ENCODE assay signal across 14 cellular contexts in the genomic region with DNA sequence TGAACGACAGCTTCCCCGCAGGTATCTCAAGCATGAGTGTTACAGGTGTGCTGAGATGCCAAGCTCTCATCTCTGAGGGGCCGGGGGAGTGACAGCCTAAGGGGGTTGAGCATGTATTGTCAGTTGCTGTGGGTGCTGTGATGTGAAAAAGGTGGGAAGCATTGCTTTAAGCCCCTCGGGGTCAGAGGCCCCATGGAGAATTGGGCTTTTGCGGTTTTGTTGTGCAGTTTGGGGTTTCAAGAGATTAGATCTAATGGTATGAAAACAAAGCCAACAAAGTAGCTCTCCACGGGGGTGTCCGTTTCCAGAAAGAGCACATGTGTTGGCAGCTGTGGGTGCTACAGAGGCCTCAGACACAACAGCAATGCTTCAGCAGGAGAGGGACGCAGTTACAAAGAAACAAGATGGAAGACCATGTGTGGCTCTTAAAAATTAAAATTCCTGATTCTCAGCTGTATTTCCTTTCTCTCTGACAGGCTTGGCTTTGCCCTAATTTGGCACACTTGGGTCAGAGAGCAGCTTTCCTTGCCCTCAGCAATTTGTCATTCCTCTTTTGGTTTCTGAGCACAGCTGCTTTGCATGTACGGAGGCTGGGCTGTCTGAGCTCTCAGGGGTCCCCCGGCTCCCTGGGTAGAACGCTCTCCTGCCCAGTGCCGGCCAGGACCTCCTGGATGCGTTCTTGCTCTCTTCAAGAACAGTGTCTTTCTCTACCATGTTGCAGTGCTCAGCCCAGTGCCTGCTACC. TPM values are rescaled to one million over a fixed set of nuclear protein-coding genes. Genes with fewer than 3 reads are reported as not detected.
A peak's percentile ranks its signal among the peaks of the same experiment; 100 is the strongest.
DNase-seq lines count a peak whose midpoint lies in the region; ATAC-seq and TF ChIP-seq lines count a peak whose summit lies in the region.
"Had no signal": no experiment of that assay in that cellular context is flagged by ENCODE, and none has a peak within 500 bp of the region (broad histone marks: within the 10 kb centered on the region; RNA-seq: fewer than 3 reads in every experiment).

No MANE protein-coding gene starts in this region.

- H3K4ac ChIP-seq in neuronal stem cell (ENCODE audit: low read length) = no peak overlapping the region

- DNase-seq in CD14-positive monocyte (ENCODE audit: low spot score) (no peak), ascending aorta (ENCODE audit: low spot score in 2 of 2) (no peak), neuronal stem cell (ENCODE audit: low spot score) (no peak), SK-N-SH (no peak), NCI-H446 (lab: John Stamatoyannopoulos, UW) (no peak), H4 (ENCODE audit: low spot score) (no peak)
- DNase-seq: activated CD8-positive, alpha-beta memory T cell treated with anti-CD3 and anti-CD28 coated beads for 24 hours; effector memory CD4-positive, alpha-beta T cell; NCI-H2029; right lobe of liver; T-helper 17 cell had no signal

- H3K9me3 Mint-ChIP-seq in CD14-positive monocyte = no peaks in the 10 kb centered on the region

- H3K9ac ChIP-seq in neuronal stem cell (ENCODE audit: low read depth, low read length, poor library complexity) (no peak overlapping the region), SK-N-SH (no peak overlapping the region)

- H3K36me3 ChIP-seq in ascending aorta = peaks cover 0 to 22% of the 10 kb centered on the region in 2 donors
- peaks cover 2 to 3% of the 10 kb centered on the region in 2 donors for H3K36me3 ChIP-seq in neuronal stem cell (replicated peaks in 1 of 2; ENCODE audit: control insufficient read depth in 2 of 2, insufficient read depth in 2 of 2, low read length in 2 of 2)
- peaks cover 14 to 58% of the 10 kb centered on the region in 2 experiments for H3K36me3 ChIP-seq in SK-N-SH (replicated peaks in 1 of 2; ENCODE audit: control insufficient read depth in 1 of 2, insufficient read depth in 2 of 2, low read length in 1 of 2)

- no peak overlapping the region for H2AK5ac ChIP-seq in neuronal stem cell (ENCODE audit: low read depth, low read length)

- WGBS in neuronal stem cell (ENCODE audit: extremely low coverage in 2 of 2, insufficient read length in 2 of 2, insufficient replicate concordance in 1 of 2), 2 donors = no CpG with 5 or more reads among the region's 13 CpGs
- WGBS in SK-N-SH (ENCODE audit: low lambda C conversion rate) = 90% methylated on average over 13 of the region's 13 CpGs

- no peak overlapping the region for H2BK15ac ChIP-seq in neuronal stem cell (ENCODE audit: low read length)

- peaks cover 0 to 1% (median 0%) of the 10 kb centered on the region in 3 donors for H3K27me3 Mint-ChIP-seq in CD14-positive monocyte (ENCODE audit: low read depth in 3 of 3)
- H3K27me3 Mint-ChIP-seq: T-helper 17 cell had no signal

- H4K20me1 ChIP-seq in SK-N-SH (ENCODE audit: insufficient read depth) = peaks cover 95% of the 10 kb centered on the region

- no peak overlapping the region for H2BK12ac ChIP-seq in neuronal stem cell (ENCODE audit: low read length)

- H3K27me3 ChIP-seq in ascending aorta = no peaks in the 10 kb centered on the region
- no peaks in the 10 kb centered on the region for H3K27me3 ChIP-seq in neuronal stem cell (ENCODE audit: control insufficient read depth in 3 of 3, insufficient read depth in 3 of 3, low read depth in 1 of 3, low read length in 3 of 3)
- H3K27me3 ChIP-seq in SK-N-SH (ENCODE audit: insufficient read depth) = no peaks in the 10 kb centered on the region
- H3K27me3 ChIP-seq: right lobe of liver had no signal

- no peak overlapping the region for H2BK5ac ChIP-seq in neuronal stem cell (ENCODE audit: low read length)

- no peak for TF ChIP-seq RAD21 in SK-N-SH (IDR thresholded peaks at IDR 0.05; ENCODE audit: low read length)

- H3K27ac Mint-ChIP-seq in CD14-positive monocyte = peak overlapping the region; percentile 96 to 100 (median 98)
- H3K27ac Mint-ChIP-seq: T-helper 17 cell had no signal

- H3K18ac ChIP-seq in neuronal stem cell (ENCODE audit: low read length) = no peak overlapping the region

- H3K79me1 ChIP-seq in neuronal stem cell (ENCODE audit: low read depth, low read length) = no peaks in the 10 kb centered on the region

- H4K91ac ChIP-seq in neuronal stem cell (ENCODE audit: low read depth, low read length, poor library complexity) = no peak overlapping the region

- no peak overlapping the region for H4K8ac ChIP-seq in neuronal stem cell (ENCODE audit: low read depth, low read length)

- H3K4me2 ChIP-seq in neuronal stem cell (ENCODE audit: insufficient read depth, low read length, poor library complexity, severe bottlenecking) (no peak overlapping the region), SK-N-SH (no peak overlapping the region)

- H3K4me1 ChIP-seq in ascending aorta = peaks cover 13 to 50% of the 10 kb centered on the region in 2 donors
- peaks cover 2 to 3% of the 10 kb centered on the region in 2 donors for H3K4me1 ChIP-seq in neuronal stem cell (ENCODE audit: control insufficient read depth in 2 of 2, insufficient read depth in 1 of 2, low read depth in 1 of 2, low read length in 2 of 2)
- peaks cover 3 to 49% of the 10 kb centered on the region in 2 experiments; a peak in 2 of 4 replicates for H3K4me1 ChIP-seq in SK-N-SH (ENCODE audit: control insufficient read depth in 1 of 2, insufficient read depth in 2 of 2, low read depth in 1 of 2, low read length in 1 of 2)

- ATAC-seq in GM21529 (IDR thresholded peaks at IDR 0.05; ENCODE audit: unreplicated experiment) (peak; percentile 25), GM21619 (IDR thresholded peaks at IDR 0.05; ENCODE audit: unreplicated experiment) (no peak)
- ATAC-seq: right lobe of liver, T-helper 17 cell had no signal

- intact Hi-C loops in CD14-positive monocyte (cut with micrococcal nuclease) (no loop called here), ascending aorta (cut with DNase I) (no loop called here)

- H3K27ac ChIP-seq in ascending aorta = peak overlapping the region; percentile 47 to 70
- no peak overlapping the region for H3K27ac ChIP-seq in neuronal stem cell (replicated peaks; ENCODE audit: low read length)
- H3K27ac ChIP-seq in SK-N-SH (ENCODE audit: low read depth in 2 of 2, low read length in 1 of 2) = no peak overlapping the region
- H3K27ac ChIP-seq: right lobe of liver had no signal

- H3K4me3 ChIP-seq in ascending aorta = peak overlapping the region in 1 of 2 donors; percentile 24
- no peak overlapping the region for H3K4me3 ChIP-seq in neuronal stem cell (ENCODE audit: low read length in 2 of 2)
- no peak overlapping the region for H3K4me3 ChIP-seq in SK-N-SH (ENCODE audit: low read depth in 2 of 2, low read length in 1 of 2)
- H3K4me3 ChIP-seq: K562, right lobe of liver had no signal

- H2AFZ ChIP-seq in neuronal stem cell (ENCODE audit: low read length) (no peak overlapping the region), SK-N-SH (ENCODE audit: low read depth) (no peak overlapping the region)

- H3K36me3 Mint-ChIP-seq in CD14-positive monocyte = peaks cover 61 to 79% of the 10 kb centered on the region in 2 donors

- peaks cover 87% of the 10 kb centered on the region for H3K4me1 Mint-ChIP-seq in CD14-positive monocyte

- no peak overlapping the region for H3K4me3 Mint-ChIP-seq in CD14-positive monocyte
- H3K4me3 Mint-ChIP-seq: T-helper 17 cell had no signal

- H3F3A ChIP-seq in SK-N-SH (replicated peaks; ENCODE audit: insufficient read depth) = peaks cover 4% of the 10 kb centered on the region

- CTCF ChIA-PET in SK-N-SH (lab: Yijun Ruan, JAX) = interaction anchor here (0.8 to 1.5 kb wide), 4 partner anchors 16 to 87 kb away, joined by 3 to 4 read pairs (median 4); no protein-coding TSS in a partner anchor

- H3K79me2 ChIP-seq in SK-N-SH (ENCODE audit: insufficient read depth) = peaks cover 95% of the 10 kb centered on the region

- POLR2A ChIA-PET in SK-N-SH (lab: Yijun Ruan, JAX) = no interaction called here

- peak overlapping the region; percentile 12 for H3K14ac ChIP-seq in neuronal stem cell (ENCODE audit: low read length)

- no peak for TF ChIP-seq EP300 in SK-N-SH (IDR thresholded peaks at IDR 0.05; ENCODE audit: borderline replicate concordance in 1 of 2, low read depth in 1 of 2, low read length in 1 of 2)

- H2BK120ac ChIP-seq in neuronal stem cell (ENCODE audit: low read depth, low read length) = no peak overlapping the region

- no peaks in the 10 kb centered on the region for H3K9me2 ChIP-seq in SK-N-SH

- H3K9me3 ChIP-seq in ascending aorta = no peaks in the 10 kb centered on the region
- no peaks in the 10 kb centered on the region for H3K9me3 ChIP-seq in neuronal stem cell (replicated peaks in 1 of 2; ENCODE audit: control insufficient read depth in 2 of 2, insufficient read depth in 1 of 2, low read depth in 1 of 2, low read length in 2 of 2)
- H3K9me3 ChIP-seq in SK-N-SH = no peaks in the 10 kb centered on the region
- H3K9me3 ChIP-seq: right lobe of liver had no signal

- H3K23ac ChIP-seq in neuronal stem cell (ENCODE audit: low read depth, low read length, poor library complexity) = no peak overlapping the region

- no peak for TF ChIP-seq CTCF in CD14-positive monocyte (IDR thresholded peaks at IDR 0.05)
- TF ChIP-seq CTCF in ascending aorta (IDR thresholded peaks at IDR 0.05) = no peak
- TF ChIP-seq CTCF in SK-N-SH (IDR thresholded peaks at IDR 0.05) = no peak

TF ChIP-seq in SK-N-SH, 30 proteins besides CTCF, POLR2A, EP300 and RAD21 (continues in another document):
- TF ChIP-seq, protein P1, sequence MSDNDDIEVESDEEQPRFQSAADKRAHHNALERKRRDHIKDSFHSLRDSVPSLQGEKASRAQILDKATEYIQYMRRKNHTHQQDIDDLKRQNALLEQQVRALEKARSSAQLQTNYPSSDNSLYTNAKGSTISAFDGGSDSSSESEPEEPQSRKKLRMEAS (IDR thresholded peaks at IDR 0.05; ENCODE audit: low read depth) = no peak
- no peak for TF ChIP-seq JUND (IDR thresholded peaks at IDR 0.05)

RNA-seq across cellular contexts. Expression of gene ATP6V1E2, which starts 7.0 kb away (rescaled TPM):
- polyA plus RNA-seq in CD14-positive monocyte (1 to 10 TPM; 3.7 to 4.0 TPM), SK-N-SH (2012; rRNA removed) (9.3 and 9.5 TPM in 2 replicates)
- total RNA-seq in ascending aorta = 8.4 TPM
- 4.6 TPM for polyA plus RNA-seq in neuronal stem cell (2013, experiment 1 of 2)
- polyA plus RNA-seq in neuronal stem cell (2013, experiment 2 of 2) = 4.1 TPM
- polyA plus RNA-seq in SK-N-SH (2012; cell fraction: cytosol; rRNA removed) = 6.3 and 9.7 TPM in 2 replicates
- polyA plus RNA-seq in SK-N-SH (2012; cell fraction: nucleus; rRNA removed) = 7.2 and 8.1 TPM in 2 replicates
- total RNA-seq in H4 (2014; rRNA removed; shearing (Covaris generic)) = 2.9 and 6.5 TPM in 2 replicates

RNA-seq across cellular contexts. Expression of gene RHOQ, which starts 7.0 kb away (rescaled TPM):
- polyA plus RNA-seq in CD14-positive monocyte (10 to 100 TPM; 13.9 to 14.1 TPM), SK-N-SH (2012; rRNA removed) (33.6 and 41.2 TPM in 2 replicates)
- total RNA-seq in ascending aorta = 40.0 TPM
- 38.2 TPM for polyA plus RNA-seq in neuronal stem cell (2013, experiment 1 of 2)
- 38.1 TPM for polyA plus RNA-seq in neuronal stem cell (2013, experiment 2 of 2)
- polyA plus RNA-seq in SK-N-SH (2012; cell fraction: cytosol; rRNA removed) = 52.0 and 64.7 TPM in 2 replicates
- polyA plus RNA-seq in SK-N-SH (2012; cell fraction: nucleus; rRNA removed) = 36.9 and 64.0 TPM in 2 replicates
- 65.5 and 70.3 TPM in 2 replicates for total RNA-seq in H4 (2014; rRNA removed; shearing (Covaris generic))

Comparison
In these comparisons a context has a peak if more than half of its experiments do, and no peak if none do; other contexts are left out.
1. H3K27ac ChIP-seq: peak in ascending aorta (2 of 2); none in neuronal stem cell (single experiment) and SK-N-SH (0 of 2).